ENCODE assay signal across 24 cellular contexts in genomic region chr15:62952969-62953368, GRCh38.
"Had no signal": no experiment of that assay in that cellular context is flagged by ENCODE, and none has a peak within 500 bp of the region (broad histone marks: within the 10 kb centered on the region; RNA-seq: fewer than 3 reads in every experiment).

No MANE protein-coding gene starts in this region.

- H3K36me3 Mint-ChIP-seq: activated CD4-positive, alpha-beta memory T cell treated with anti-CD3 and anti-CD28 coated beads for 36 hours; activated naive CD8-positive, alpha-beta T cell treated with anti-CD3 and anti-CD28 coated beads for 36 hours; T-cell had no signal

- H3K27ac ChIP-seq: brain microvascular endothelial cell, cardiac muscle cell, SK-N-MC had no signal

- H3K4me3 Mint-ChIP-seq: activated CD4-positive, alpha-beta memory T cell treated with anti-CD3 and anti-CD28 coated beads for 36 hours; activated CD4-positive, alpha-beta T cell treated with anti-CD3 and anti-CD28 coated beads, Interleukin-2, amount 10 ng/mL, durations not matched to agents 7 days and 5 days; activated naive CD4-positive, alpha-beta T cell treated with anti-CD3 and anti-CD28 coated beads for 36 hours; activated naive CD8-positive, alpha-beta T cell treated with anti-CD3 and anti-CD28 coated beads for 36 hours; activated T-helper 17 cell treated with anti-CD3 and anti-CD28 coated beads, Interleukin-2, amount 50 U/mL, for 72 hours; T-cell had no signal

- H3K36me3 ChIP-seq: brain microvascular endothelial cell, cardiac muscle cell had no signal

- H3K4me1 Mint-ChIP-seq: activated CD4-positive, alpha-beta T cell treated with anti-CD3 and anti-CD28 coated beads, Interleukin-2, amount 10 ng/mL, durations not matched to agents 7 days and 5 days; activated naive CD8-positive, alpha-beta T cell treated with anti-CD3 and anti-CD28 coated beads for 36 hours; activated T-helper 17 cell treated with anti-CD3 and anti-CD28 coated beads, Interleukin-2, amount 50 U/mL, for 72 hours; T-cell had no signal

- H3K27ac Mint-ChIP-seq: activated CD4-positive, alpha-beta memory T cell treated with anti-CD3 and anti-CD28 coated beads for 36 hours; activated CD4-positive, alpha-beta T cell treated with anti-CD3 and anti-CD28 coated beads, Interleukin-2, amount 10 ng/mL, durations not matched to agents 7 days and 5 days; activated naive CD4-positive, alpha-beta T cell treated with anti-CD3 and anti-CD28 coated beads for 36 hours; activated naive CD8-positive, alpha-beta T cell treated with anti-CD3 and anti-CD28 coated beads for 36 hours; activated T-helper 17 cell treated with anti-CD3 and anti-CD28 coated beads, Interleukin-2, amount 50 U/mL, for 72 hours; T-cell had no signal

- H3K4me3 ChIP-seq: cardiac muscle cell, SK-N-MC had no signal

- ATAC-seq: activated T-helper 17 cell treated with anti-CD3 and anti-CD28 coated beads, Interleukin-2, amount 50 U/mL, for 72 hours; T-cell had no signal

- H3K27me3 ChIP-seq: brain microvascular endothelial cell, cardiac muscle cell had no signal

- H3K9me3 Mint-ChIP-seq: activated CD4-positive, alpha-beta memory T cell treated with anti-CD3 and anti-CD28 coated beads for 36 hours; activated CD4-positive, alpha-beta T cell treated with anti-CD3 and anti-CD28 coated beads, Interleukin-2, amount 10 ng/mL, durations not matched to agents 7 days and 5 days; activated naive CD4-positive, alpha-beta T cell treated with anti-CD3 and anti-CD28 coated beads for 36 hours; activated naive CD8-positive, alpha-beta T cell treated with anti-CD3 and anti-CD28 coated beads for 36 hours; activated T-helper 17 cell treated with anti-CD3 and anti-CD28 coated beads, Interleukin-2, amount 50 U/mL, for 72 hours; T-cell had no signal

- DNase-seq: activated CD4-positive, alpha-beta memory T cell treated with anti-CD3 and anti-CD28 coated beads for 36 hours; activated CD4-positive, alpha-beta T cell treated with anti-CD3 and anti-CD28 coated beads, Interleukin-2, amount 10 ng/mL, durations not matched to agents 7 days and 5 days; activated CD4-positive, CD25-positive, alpha-beta regulatory T cell; activated CD8-positive, alpha-beta memory T cell treated with anti-CD3 and anti-CD28 coated beads for 24 hours; activated gamma-delta T cell; activated naive CD4-positive, alpha-beta T cell treated with anti-CD3 and anti-CD28 coated beads for 36 hours; activated naive CD8-positive, alpha-beta T cell treated with anti-CD3 and anti-CD28 coated beads for 36 hours; activated T-cell treated with anti-CD3 and anti-CD28 coated beads, Interleukin-2, amount 50 U/mL, for 48 hours; brain microvascular endothelial cell; NCI-H1048; NCI-H146; NCI-H187 treated with DMSO at 0.1 percent for 48 hours; NCI-H2081 treated with DMSO at 0.1 percent for 48 hours; NCI-H2171; NCI-H226; NCI-H526 treated with DMSO at 0.1 percent for 48 hours; NCI-H82; SIG-M5; T-cell; T-helper 2 cell; T1000 had no signal
